In the genomic region with DNA sequence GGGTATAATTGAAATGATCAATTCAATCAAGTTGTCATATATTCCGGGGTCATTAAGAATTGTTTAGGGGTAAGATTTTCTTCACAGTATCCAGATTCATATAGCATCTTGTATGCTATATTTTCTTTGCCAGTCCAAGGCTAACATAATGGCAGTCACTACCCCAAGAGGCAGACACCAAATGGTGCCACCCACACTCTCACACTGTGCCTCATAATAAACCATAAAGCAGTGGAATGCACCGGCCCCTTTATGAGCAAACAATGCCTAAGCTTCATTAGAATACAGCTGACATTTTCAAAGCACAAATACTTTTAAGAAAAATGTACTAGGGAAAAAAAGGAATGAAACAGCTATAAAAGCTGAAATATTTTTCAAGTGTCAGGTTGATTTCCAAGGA, we compare ENCODE assay signal across 8 cellular contexts.
DNase-seq lines count a peak whose midpoint lies in the region; ATAC-seq and TF ChIP-seq lines count a peak whose summit lies in the region.

No MANE protein-coding gene starts in this region.

- no peak overlapping the region for H3K27ac Mint-ChIP-seq in stimulated activated effector memory CD8-positive, alpha-beta T cell treated with anti-CD3 and anti-CD28 coated beads, Interleukin-12 subunit alpha, Interleukin-12 subunit beta, amount 100 ng/mL, for 72 hours

- peaks cover 6% of the 10 kb centered on the region for H3K4me1 Mint-ChIP-seq in stimulated activated effector memory CD8-positive, alpha-beta T cell treated with anti-CD3 and anti-CD28 coated beads, Interleukin-12 subunit alpha, Interleukin-12 subunit beta, amount 100 ng/mL, for 72 hours

- peak overlapping the region; percentile 67 for H3K4me3 Mint-ChIP-seq in stimulated activated effector memory CD8-positive, alpha-beta T cell treated with anti-CD3 and anti-CD28 coated beads, Interleukin-12 subunit alpha, Interleukin-12 subunit beta, amount 100 ng/mL, for 72 hours

- peak; percentile 59 for ATAC-seq in HG02678 (IDR thresholded peaks at IDR 0.05; ENCODE audit: unreplicated experiment)
- peak; percentile 88 for ATAC-seq in stimulated activated effector memory CD8-positive, alpha-beta T cell treated with anti-CD3 and anti-CD28 coated beads, Interleukin-12 subunit alpha, Interleukin-12 subunit beta, amount 100 ng/mL, for 72 hours

- peak overlapping the region; percentile 50 for H3K4me3 ChIP-seq in astrocyte of the cerebellum (ENCODE audit: low read depth, low read length)

- H3K9me3 Mint-ChIP-seq in stimulated activated effector memory CD8-positive, alpha-beta T cell treated with anti-CD3 and anti-CD28 coated beads, Interleukin-12 subunit alpha, Interleukin-12 subunit beta, amount 100 ng/mL, for 72 hours: no peaks in the 10 kb centered on the region

- in situ Hi-C loops in astrocyte of the cerebellum (cut with HindIII; ENCODE audit: low sequenced_read_pairs): no loop called here

- H3K36me3 Mint-ChIP-seq in stimulated activated effector memory CD8-positive, alpha-beta T cell treated with anti-CD3 and anti-CD28 coated beads, Interleukin-12 subunit alpha, Interleukin-12 subunit beta, amount 100 ng/mL, for 72 hours: no peaks in the 10 kb centered on the region

- peak; percentile 39 for DNase-seq in activated CD8-positive, alpha-beta memory T cell treated with anti-CD3 and anti-CD28 coated beads, Interleukin-2, amount 50 U/mL, for 4 hours
- DNase-seq in activated CD8-positive, alpha-beta memory T cell treated with anti-CD3 and anti-CD28 coated beads, Interleukin-2, amount 50 U/mL, for 48 hours: no peak
- DNase-seq in NCI-H69 (lab: John Stamatoyannopoulos, UW) (peak; percentile 42), astrocyte of the cerebellum (ENCODE audit: low read depth) (peak; percentile 18), kidney tubule cell (ENCODE audit: low spot score) (peak; percentile 69), inferior parietal cortex (ENCODE audit: extremely low spot score) (no peak)
- DNase-seq in stimulated activated effector memory CD8-positive, alpha-beta T cell treated with anti-CD3 and anti-CD28 coated beads, Interleukin-12 subunit alpha, Interleukin-12 subunit beta, amount 100 ng/mL, for 72 hours (ENCODE audit: low spot score in 2 of 2): no peak

- no peak for TF ChIP-seq CTCF in astrocyte of the cerebellum (IDR thresholded peaks at IDR 0.05; ENCODE audit: low read depth, low read length, missing control alignments)

Comparison
In these comparisons a context has a peak if more than half of its experiments do, and no peak if none do; other contexts are left out.
1. DNase-seq: peak in activated CD8-positive, alpha-beta memory T cell treated with anti-CD3 and anti-CD28 coated beads, Interleukin-2, amount 50 U/mL, for 4 hours (single experiment), NCI-H69 (single experiment), astrocyte of the cerebellum (single experiment) and kidney tubule cell (single experiment); none in activated CD8-positive, alpha-beta memory T cell treated with anti-CD3 and anti-CD28 coated beads, Interleukin-2, amount 50 U/mL, for 48 hours (single experiment), stimulated activated effector memory CD8-positive, alpha-beta T cell treated with anti-CD3 and anti-CD28 coated beads, Interleukin-12 subunit alpha, Interleukin-12 subunit beta, amount 100 ng/mL, for 72 hours (0 of 2) and inferior parietal cortex (single experiment).